Comparison of ENCODE assay signal across 8 cellular contexts in the genomic region with DNA sequence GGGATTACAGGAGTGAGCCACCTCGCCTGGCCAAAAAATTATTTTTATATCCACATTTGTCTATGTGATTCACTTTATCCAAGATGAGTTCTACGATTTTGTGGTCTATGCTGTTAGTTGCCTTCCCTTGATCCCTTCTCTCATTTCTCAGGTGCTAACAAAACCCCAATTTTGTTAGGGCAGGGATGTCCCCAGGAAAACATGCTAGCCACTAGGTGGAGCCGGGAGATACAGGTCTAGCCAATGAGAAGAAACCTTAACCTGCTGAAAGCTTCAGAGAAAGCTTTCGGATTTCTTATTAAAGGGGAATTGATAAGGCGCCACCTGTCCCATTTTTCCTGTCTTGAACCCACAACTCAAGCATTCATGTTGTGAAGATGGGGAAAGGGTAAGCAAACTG.
DNase-seq lines count a peak whose midpoint lies in the region; TF ChIP-seq lines count a peak whose summit lies in the region.

No MANE protein-coding gene starts in this region.

- peaks cover 15% of the 10 kb centered on the region for H3K9me3 Mint-ChIP-seq in Caco-2 (ENCODE audit: unreplicated experiment)

- H3K4me1 Mint-ChIP-seq in Caco-2 (ENCODE audit: low read depth, unreplicated experiment): peaks cover 17% of the 10 kb centered on the region

- H3K36me3 ChIP-seq in Caco-2 (ENCODE audit: control insufficient read depth, insufficient read depth, low read length) (peaks cover 2% of the 10 kb centered on the region; the same call in 1 of the 2 replicates), right atrium auricular region (no peaks in the 10 kb centered on the region)

- H3K27me3 ChIP-seq in Caco-2 (replicated peaks; ENCODE audit: control insufficient read depth, insufficient read depth, low read length): no peaks in the 10 kb centered on the region
- H3K27me3 ChIP-seq in right atrium auricular region: no peaks in the 10 kb centered on the region

- H3K4me3 ChIP-seq in Caco-2 (ENCODE audit: low read depth, low read length) (no peak overlapping the region), right atrium auricular region (no peak overlapping the region), coronary artery (no peak overlapping the region)

- peaks cover 52% of the 10 kb centered on the region for H3K4me1 ChIP-seq in Caco-2
- no peaks in the 10 kb centered on the region for H3K4me1 ChIP-seq in right atrium auricular region

- CTCF ChIA-PET in Caco-2 (lab: Charles Lee): no interaction called here

- intact Hi-C loops in Caco-2 (cut with micrococcal nuclease; ENCODE audit: unreplicated experiment): loop anchor here (2.0 kb wide), 1 partner anchor 205 kb away; the partner anchor contains the start of gene TNFAIP3

- POLR2A ChIA-PET in Caco-2 (lab: Charles Lee): no interaction called here

- DNase-seq in Caco-2 (peak; percentile 42 to 44), Kasumi-1 (lab: John Stamatoyannopoulos, UW) (peak; percentile 31 to 51), right atrium auricular region (ENCODE audit: low spot score) (no peak), coronary artery (ENCODE audit: low spot score) (no peak), NCI-H526 treated with DMSO at 0.1 percent for 48 hours (lab: John Stamatoyannopoulos, UW) (no peak)
- peak; percentile 5 for DNase-seq in activated CD8-positive, alpha-beta memory T cell treated with anti-CD3 and anti-CD28 coated beads, Interleukin-2, amount 50 U/mL, for 1 hour (ENCODE audit: extremely low read depth)
- peak; percentile 78 for DNase-seq in stimulated activated CD8-positive, alpha-beta memory T cell treated with anti-CD3 and anti-CD28 coated beads, Interleukin-4, amount 100 ng/mL, for 48 hours
- DNase-seq in central memory CD4-positive, alpha-beta T cell: no peak

- H3K27ac ChIP-seq in right atrium auricular region: no peak overlapping the region
- no peak overlapping the region for H3K27ac ChIP-seq in coronary artery

- H3K4me3 Mint-ChIP-seq in Caco-2 (ENCODE audit: unreplicated experiment): no peak overlapping the region

- TF ChIP-seq CTCF in Caco-2 (IDR thresholded peaks at IDR 0.05; ENCODE audit: insufficient read depth in 1 of 2, low read depth in 1 of 2, low read length in 1 of 2, severe bottlenecking in 1 of 2, unreplicated experiment in 1 of 2) (peak; percentile 15 to 27), right atrium auricular region (IDR thresholded peaks at IDR 0.05) (peak; percentile 29 to 62), coronary artery (IDR thresholded peaks at IDR 0.05) (no peak)

- no TSS peak for BruUV-seq in Caco-2 (replicated peaks; lab: Mats Ljungman, UMichigan)

- no peaks in the 10 kb centered on the region for H3K27me3 Mint-ChIP-seq in Caco-2 (ENCODE audit: insufficient read depth, unreplicated experiment)

- peaks cover 27% of the 10 kb centered on the region for H3K36me3 Mint-ChIP-seq in Caco-2 (ENCODE audit: insufficient read depth, unreplicated experiment)

- H3K9me3 ChIP-seq in Caco-2: no peaks in the 10 kb centered on the region; the same call in none of the 2 replicates
- no peaks in the 10 kb centered on the region for H3K9me3 ChIP-seq in right atrium auricular region

- H3K27ac Mint-ChIP-seq in Caco-2 (ENCODE audit: unreplicated experiment): no peak overlapping the region

Comparison
In these comparisons a context has a peak if more than half of its experiments do, and no peak if none do; other contexts are left out.
1. DNase-seq: peak in Caco-2 (2 of 2), Kasumi-1 (2 of 2), activated CD8-positive, alpha-beta memory T cell treated with anti-CD3 and anti-CD28 coated beads, Interleukin-2, amount 50 U/mL, for 1 hour (single experiment) and stimulated activated CD8-positive, alpha-beta memory T cell treated with anti-CD3 and anti-CD28 coated beads, Interleukin-4, amount 100 ng/mL, for 48 hours (single experiment); none in right atrium auricular region (single experiment), coronary artery (single experiment), central memory CD4-positive, alpha-beta T cell (single experiment) and NCI-H526 treated with DMSO at 0.1 percent for 48 hours (single experiment).